ENCODE assay signal across 1 cellular context in genomic region chr20:49541733-49542513, GRCh38.
A peak's percentile ranks its signal among the peaks of the same experiment; 100 is the strongest.
TF ChIP-seq lines count a peak whose summit lies in the region.

No MANE protein-coding gene starts in this region.

TF ChIP-seq in HepG2, 621 proteins besides CTCF, POLR2A, EP300 and RAD21 (continued from another document):
- TF ChIP-seq, protein P1, sequence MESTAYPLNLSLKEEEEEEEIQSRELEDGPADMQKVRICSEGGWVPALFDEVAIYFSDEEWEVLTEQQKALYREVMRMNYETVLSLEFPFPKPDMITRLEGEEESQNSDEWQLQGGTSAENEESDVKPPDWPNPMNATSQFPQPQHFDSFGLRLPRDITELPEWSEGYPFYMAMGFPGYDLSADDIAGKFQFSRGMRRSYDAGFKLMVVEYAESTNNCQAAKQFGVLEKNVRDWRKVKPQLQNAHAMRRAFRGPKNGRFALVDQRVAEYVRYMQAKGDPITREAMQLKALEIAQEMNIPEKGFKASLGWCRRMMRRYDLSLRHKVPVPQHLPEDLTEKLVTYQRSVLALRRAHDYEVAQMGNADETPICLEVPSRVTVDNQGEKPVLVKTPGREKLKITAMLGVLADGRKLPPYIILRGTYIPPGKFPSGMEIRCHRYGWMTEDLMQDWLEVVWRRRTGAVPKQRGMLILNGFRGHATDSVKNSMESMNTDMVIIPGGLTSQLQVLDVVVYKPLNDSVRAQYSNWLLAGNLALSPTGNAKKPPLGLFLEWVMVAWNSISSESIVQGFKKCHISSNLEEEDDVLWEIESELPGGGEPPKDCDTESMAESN (CRISPR knock-in tag; conservative IDR thresholded peaks at IDR 0.05) = 0 out of 2 replicates have a peak, but pooled peaks have one; percentile 35
- TF ChIP-seq NFYC (CRISPR knock-in tag; IDR thresholded peaks at IDR 0.05) = no peak
- peak; percentile 86; the same call in 1 of the 2 replicates for TF ChIP-seq SALL2 (CRISPR knock-in tag; IDR thresholded peaks at IDR 0.05)
- 0 out of 2 replicates have a peak, but pooled peaks have one; percentile 16 for TF ChIP-seq SP4 (CRISPR knock-in tag; IDR thresholded peaks at IDR 0.05)
- TF ChIP-seq ZNF773 (CRISPR knock-in tag; IDR thresholded peaks at IDR 0.05; ENCODE audit: borderline replicate concordance) = peak; percentile 44
- peak; percentile 82 for TF ChIP-seq HOXA5 (CRISPR knock-in tag; IDR thresholded peaks at IDR 0.05)
- peak; percentile 22; the same call in 1 of the 2 replicates for TF ChIP-seq ZNF292 (CRISPR knock-in tag; IDR thresholded peaks at IDR 0.05; ENCODE audit: borderline replicate concordance, low read depth)
